In the genomic region with DNA sequence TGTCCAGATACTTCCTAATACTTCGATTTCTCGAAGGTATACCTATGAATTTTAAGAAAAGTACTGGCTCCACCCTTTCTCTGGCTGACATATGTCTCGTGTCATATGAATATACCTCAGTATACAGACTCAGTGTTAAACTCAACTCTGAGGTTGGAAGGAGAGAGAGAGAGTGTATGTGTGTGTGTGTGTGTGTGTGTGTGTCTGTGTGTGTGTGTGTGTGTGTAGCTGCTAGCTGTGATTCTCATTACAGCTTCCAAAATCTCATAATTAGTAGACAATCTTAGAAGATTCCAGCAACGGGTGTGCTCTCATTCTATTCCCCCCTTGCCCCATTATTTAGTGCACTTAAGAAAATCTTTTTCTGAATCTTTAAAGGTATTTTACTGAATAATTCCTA, we compare ENCODE assay signal across 25 cellular contexts.
"Had no signal": no experiment of that assay in that cellular context is flagged by ENCODE, and none has a peak within 500 bp of the region (broad histone marks: within the 10 kb centered on the region; RNA-seq: fewer than 3 reads in every experiment).

No MANE protein-coding gene starts in this region.

- H3K27me3 ChIP-seq: left lung, ovary, sigmoid colon, spleen, suprapubic skin, tibial artery, upper lobe of right lung had no signal

- H3K4me3 Mint-ChIP-seq: mesothelial cell of epicardium; naive B cell; natural killer cell; stimulated activated naive CD8-positive, alpha-beta T cell treated with anti-CD3 and anti-CD28 coated beads, Interleukin-15, Interleukin-2, amounts not matched to agents 100 ng/mL and 50 ng/mL, for 24 hours had no signal

- DNase-seq: hippocampal formation; kidney glomerular epithelial cell; left colon; left lung; lower lobe of right lung; mammary epithelial cell; mesendoderm; naive B cell; natural killer cell; ovary; right cardiac atrium; sigmoid colon; small intestine; spleen; stimulated activated CD4-positive, alpha-beta T cell treated with anti-CD3 and anti-CD28 coated beads, Interleukin-4, amount 100 ng/mL, for 24 hours; stimulated activated naive CD4-positive, alpha-beta T cell; tibial artery; trophoblast cell; upper lobe of right lung had no signal

- H3K36me3 Mint-ChIP-seq: naive B cell, natural killer cell had no signal

- H3K27ac ChIP-seq: left lung, lower lobe of right lung, ovary, sigmoid colon, spleen, suprapubic skin, thoracic aorta, tibial artery, upper lobe of right lung had no signal

- ATAC-seq: left colon; left lung; lower lobe of right lung; natural killer cell; right cardiac atrium; stimulated activated effector memory CD8-positive, alpha-beta T cell treated with anti-CD3 and anti-CD28 coated beads, Interleukin-12 subunit alpha, Interleukin-12 subunit beta, amount 100 ng/mL, for 72 hours; upper lobe of right lung had no signal

- H3K27ac Mint-ChIP-seq: mesothelial cell of epicardium; naive B cell; progenitor cell of endocrine pancreas; stimulated activated effector memory CD8-positive, alpha-beta T cell treated with anti-CD3 and anti-CD28 coated beads, Interleukin-12 subunit alpha, Interleukin-12 subunit beta, amount 100 ng/mL, for 72 hours; stimulated activated naive CD8-positive, alpha-beta T cell treated with anti-CD3 and anti-CD28 coated beads, Interleukin-15, Interleukin-2, amounts not matched to agents 100 ng/mL and 50 ng/mL, for 24 hours had no signal

- H3K9me3 Mint-ChIP-seq: natural killer cell; stimulated activated effector memory CD8-positive, alpha-beta T cell treated with anti-CD3 and anti-CD28 coated beads, Interleukin-12 subunit alpha, Interleukin-12 subunit beta, amount 100 ng/mL, for 72 hours had no signal

- H3K9me3 ChIP-seq: left lung, lower lobe of right lung, ovary, suprapubic skin, thoracic aorta, tibial artery, upper lobe of right lung had no signal

- H3K27me3 Mint-ChIP-seq: naive B cell; progenitor cell of endocrine pancreas; stimulated activated naive CD8-positive, alpha-beta T cell treated with anti-CD3 and anti-CD28 coated beads, Interleukin-15, Interleukin-2, amounts not matched to agents 100 ng/mL and 50 ng/mL, for 24 hours had no signal

- H3K4me1 ChIP-seq: lower lobe of right lung, suprapubic skin, tibial artery had no signal

- H3K4me3 ChIP-seq: left lung, lower lobe of right lung, ovary, sigmoid colon, spleen, suprapubic skin, thoracic aorta, tibial artery, upper lobe of right lung had no signal

- H3K36me3 ChIP-seq: left lung, lower lobe of right lung, ovary, sigmoid colon, spleen, suprapubic skin, thoracic aorta, tibial artery, upper lobe of right lung had no signal
